In the genomic region with DNA sequence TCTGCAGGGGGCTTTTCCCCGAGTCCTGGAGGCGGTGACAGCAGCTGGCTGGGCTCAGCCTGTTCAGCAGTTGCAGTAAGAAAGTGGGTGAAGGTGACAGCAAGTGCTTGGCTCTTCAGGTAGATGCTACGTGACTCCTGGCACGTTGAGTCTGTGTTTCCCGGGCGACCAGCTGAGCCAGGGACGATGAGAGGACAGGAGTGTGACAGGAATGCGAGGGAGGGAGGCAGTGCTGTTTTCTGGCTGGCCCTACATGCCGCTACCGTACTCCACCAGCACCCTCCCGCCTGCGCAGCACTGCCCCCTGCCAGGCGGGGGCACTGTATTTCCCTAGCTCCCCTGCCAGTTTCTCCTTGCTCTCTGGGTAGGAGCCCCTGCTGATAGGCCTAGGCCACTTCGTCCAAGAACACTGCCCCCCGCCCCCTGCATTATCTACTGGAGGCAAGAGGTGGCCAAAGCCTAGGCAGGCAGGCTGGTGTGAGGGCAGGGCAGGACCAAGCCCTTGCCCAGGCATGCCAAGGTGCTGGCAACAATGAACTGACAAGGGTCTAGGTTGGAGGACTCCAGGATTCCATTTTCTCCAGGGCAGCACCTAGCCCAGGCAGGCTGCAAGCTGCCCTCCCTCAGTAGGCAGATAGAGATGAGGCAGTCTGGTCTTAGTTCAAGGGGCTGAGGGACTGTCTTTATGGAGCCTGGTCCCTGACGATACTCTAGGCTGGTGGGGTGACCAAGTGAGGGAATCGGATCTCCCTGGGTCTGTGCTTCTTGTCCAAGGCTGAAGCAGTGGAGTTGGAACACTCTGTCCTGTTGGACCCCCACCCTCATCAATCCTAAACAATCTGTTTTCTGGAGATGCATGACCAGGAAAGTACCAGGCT, we compare ENCODE assay signal across 8 cellular contexts. TPM values are rescaled to one million over a fixed set of nuclear protein-coding genes. Genes with fewer than 3 reads are reported as not detected.
A peak's percentile ranks its signal among the peaks of the same experiment; 100 is the strongest.
DNase-seq lines count a peak whose midpoint lies in the region; ATAC-seq, FAIRE-seq and TF ChIP-seq lines count a peak whose summit lies in the region.

No MANE protein-coding gene starts in this region.

- peak; percentile 72 to 82 for ATAC-seq in A549
- ATAC-seq in GM19025 (IDR thresholded peaks at IDR 0.05; ENCODE audit: low read depth, unreplicated experiment) = peak; percentile 48
- no peak for ATAC-seq in GM18858 (IDR thresholded peaks at IDR 0.05; ENCODE audit: unreplicated experiment)

- no peak overlapping the region for H3K4me3 ChIP-seq in A549
- H3K4me3 ChIP-seq in adipocyte (ENCODE audit: low read length) = no peak overlapping the region
- H3K4me3 ChIP-seq in left ventricle myocardium inferior = no peak overlapping the region

- TF ChIP-seq CTCF in A549 (IDR thresholded peaks at IDR 0.05) = peak; percentile 34; the same call in 2 of the 3 replicates
- no peak; the same call in 1 of the 2 replicates for TF ChIP-seq CTCF in RWPE1 (conservative IDR thresholded peaks at IDR 0.05; ENCODE audit: low read depth)
- TF ChIP-seq CTCF in left ventricle myocardium inferior (IDR thresholded peaks at IDR 0.05; ENCODE audit: borderline replicate concordance) = peak; percentile 63

- H3K9ac ChIP-seq in adipocyte (ENCODE audit: low read length) = no peak overlapping the region

- intact Hi-C loops in left ventricle myocardium inferior (cut with micrococcal nuclease) = loop anchor here (10.0 kb wide), 1 partner anchor 96 kb away; no protein-coding TSS in a partner anchor

- peak overlapping the region; percentile 5; the same call in 2 of the 3 replicates for H3K4me2 ChIP-seq in A549

- no peaks in the 10 kb centered on the region for H3K27me3 ChIP-seq in adipocyte (replicated peaks; ENCODE audit: control insufficient read depth, insufficient read depth, low read length)
- no peaks in the 10 kb centered on the region for H3K27me3 ChIP-seq in left ventricle myocardium inferior (ENCODE audit: low read depth)

- POLR2A ChIA-PET in A549 (lab: Yijun Ruan, JAX) (interaction anchor here (0.9 to 1.6 kb wide), 2 partner anchors 9 to 39 kb away, joined by 3 to 4 read pairs; a partner anchor contains a TSS), RWPE1 (lab: Yijun Ruan, JAX; ENCODE audit: low non-redundant PET) (interaction anchor here (0.5 to 1.5 kb wide), 2 partner anchors 56 to 102 kb away, joined by 3 to 7 read pairs; a partner anchor contains a TSS)

- CTCF ChIA-PET in A549 (lab: Yijun Ruan, JAX) (interaction anchor here (0.8 to 11.5 kb wide), 30 partner anchors 7 to 417 kb away, joined by 3 to 72 read pairs (median 6); a partner anchor contains a TSS), RWPE1 (lab: Yijun Ruan, JAX) (interaction anchor here (0.6 to 5.9 kb wide), 20 partner anchors 9 to 451 kb away, joined by 3 to 33 read pairs (median 4); a partner anchor contains a TSS)

- H3K27ac ChIP-seq in A549 (peak overlapping the region; percentile 19 to 66; a peak in 3 of 6 replicates), RWPE1 (peak overlapping the region; percentile 77), left ventricle myocardium inferior (replicated peaks) (peak overlapping the region; percentile 89)

- peaks cover 11% of the 10 kb centered on the region for H3K36me3 ChIP-seq in adipocyte (ENCODE audit: control insufficient read depth, insufficient read depth, low read length, severe bottlenecking)
- peaks cover 33% of the 10 kb centered on the region for H3K36me3 ChIP-seq in left ventricle myocardium inferior

- DNase-seq in A549 (ENCODE audit: low read depth in 1 of 2, low spot score in 1 of 2) (peak; percentile 36 to 63), LHCN-M2 (ENCODE audit: low read depth) (peak; percentile 49), RWPE1 (ENCODE audit: low spot score) (no peak), adipocyte (ENCODE audit: low read depth) (peak; percentile 69), left ventricle myocardium inferior (peak; percentile 61), retina (peak; percentile 79)

- H3K9me3 ChIP-seq in A549 (no peaks in the 10 kb centered on the region), adipocyte (ENCODE audit: control insufficient read depth, low read length) (no peaks in the 10 kb centered on the region), left ventricle myocardium inferior (replicated peaks) (no peaks in the 10 kb centered on the region)

- TF ChIP-seq POLR2A in A549 (IDR thresholded peaks at IDR 0.05; ENCODE audit: low read length) = no peak

- TF ChIP-seq RAD21 in A549 (conservative IDR thresholded peaks at IDR 0.05 in 1 of 2, IDR thresholded peaks at IDR 0.05 in 1 of 2) = peak; percentile 29 to 34; a peak in 2 of 5 replicates

- 49% methylated on average over 10 of the region's 17 CpGs for WGBS in A549 (ENCODE audit: missing lambda C conversion rate)

- no peak for TF ChIP-seq EP300 in A549 (IDR thresholded peaks at IDR 0.05)

- FAIRE-seq in A549 (lab: Jason Lieb, UNC) = no peak

- H3K4me1 ChIP-seq in A549 = peaks cover 14% of the 10 kb centered on the region; the same call in 2 of the 3 replicates
- H3K4me1 ChIP-seq in adipocyte (ENCODE audit: control insufficient read depth, insufficient read depth, low read length) = peaks cover 60% of the 10 kb centered on the region
- H3K4me1 ChIP-seq in left ventricle myocardium inferior = peaks cover 65% of the 10 kb centered on the region

TF ChIP-seq in A549, 52 proteins besides CTCF, POLR2A, EP300 and RAD21:
- no peak for TF ChIP-seq CHD4 (IDR thresholded peaks at IDR 0.05; ENCODE audit: borderline replicate concordance)
- 0 out of 3 replicates have a peak, but pooled peaks have one; percentile 28 for TF ChIP-seq SMC3 (IDR thresholded peaks at IDR 0.05)
TF ChIP-seq in A549: peak in this region for 1.

RNA-seq across cellular contexts. Expression of a gene that starts 19.2 kb away (rescaled TPM):
- polyA plus RNA-seq in A549 (2011; rRNA removed) (44.2 and 54.2 TPM in 2 replicates), A549 (2017; fragmentation: RNase III; extraction: RNeasy Plus Mini Kit Qiagen cat#74134 plus additional on column Dnase treatment) (38.0 to 42.1 TPM (median 41.1 TPM) in 3 replicates)
- polyA plus RNA-seq in A549 (2012; cell fraction: cytosol; rRNA removed) = 63.2 and 69.3 TPM in 2 replicates
- 48.8 and 60.2 TPM in 2 replicates for polyA plus RNA-seq in A549 (2012; cell fraction: nucleus; rRNA removed)
- 60.9 and 76.0 TPM in 2 replicates for polyA minus RNA-seq in A549 (2011; rRNA and poly(A)+ RNA removed)
- total RNA-seq in LHCN-M2 (2014; rRNA removed) (36.3 and 37.1 TPM in 2 replicates), left ventricle myocardium inferior (41.8 TPM)
- polyA plus RNA-seq in LHCN-M2 (2012) = 56.7 TPM

RNA-seq across cellular contexts. Expression of a gene that starts 23.6 kb away (rescaled TPM):
- polyA plus RNA-seq in A549 (2011; rRNA removed) = 0.18 and 0.37 TPM in 2 replicates
- polyA plus RNA-seq in A549 (2012; cell fraction: cytosol; rRNA removed) = 0.12 and 0.19 TPM in 2 replicates
- polyA plus RNA-seq in A549 (2012; cell fraction: nucleus; rRNA removed) = 0.16 and 0.17 TPM in 2 replicates
- polyA plus RNA-seq in A549 (2017; fragmentation: RNase III; extraction: RNeasy Plus Mini Kit Qiagen cat#74134 plus additional on column Dnase treatment) = 0.09 to 0.17 TPM (median 0.14 TPM) in 3 replicates
- polyA minus RNA-seq in A549 (2011; rRNA and poly(A)+ RNA removed) = 0.33 TPM in 1 of 2 replicates, not detected in the other
- not detected in 2 replicates for total RNA-seq in LHCN-M2 (2014; rRNA removed)
- 0.18 TPM for polyA plus RNA-seq in LHCN-M2 (2012)
- total RNA-seq in left ventricle myocardium inferior = 0.08 TPM

RNA-seq across cellular contexts. Expression of a gene that starts 32.8 kb away (rescaled TPM):
- polyA plus RNA-seq in A549 (2011; rRNA removed) (26.7 and 32.0 TPM in 2 replicates), A549 (2017; fragmentation: RNase III; extraction: RNeasy Plus Mini Kit Qiagen cat#74134 plus additional on column Dnase treatment) (22.0 to 22.6 TPM (median 22.4 TPM) in 3 replicates)
- polyA plus RNA-seq in A549 (2012; cell fraction: cytosol; rRNA removed) = 28.9 and 33.6 TPM in 2 replicates
- polyA plus RNA-seq in A549 (2012; cell fraction: nucleus; rRNA removed) = 34.1 and 35.2 TPM in 2 replicates
- polyA minus RNA-seq in A549 (2011; rRNA and poly(A)+ RNA removed) = 29.4 and 37.1 TPM in 2 replicates
- total RNA-seq in LHCN-M2 (2014; rRNA removed) (28.3 and 34.4 TPM in 2 replicates), left ventricle myocardium inferior (27.6 TPM)
- 27.5 TPM for polyA plus RNA-seq in LHCN-M2 (2012)

RNA-seq across cellular contexts. Expression of a gene that starts 39.3 kb away (rescaled TPM):
- polyA plus RNA-seq in A549 (2011; rRNA removed) = 59.6 and 71.1 TPM in 2 replicates
- 30.1 and 35.5 TPM in 2 replicates for polyA plus RNA-seq in A549 (2012; cell fraction: cytosol; rRNA removed)
- 112 and 131 TPM in 2 replicates for polyA plus RNA-seq in A549 (2012; cell fraction: nucleus; rRNA removed)
- 27.0 to 29.3 TPM (median 28.9 TPM) in 3 replicates for polyA plus RNA-seq in A549 (2017; fragmentation: RNase III; extraction: RNeasy Plus Mini Kit Qiagen cat#74134 plus additional on column Dnase treatment)
- polyA minus RNA-seq in A549 (2011; rRNA and poly(A)+ RNA removed) = 62.5 and 72.5 TPM in 2 replicates
- total RNA-seq in LHCN-M2 (2014; rRNA removed) = 44.1 and 45.5 TPM in 2 replicates
- polyA plus RNA-seq in LHCN-M2 (2012) = 27.5 TPM
- total RNA-seq in left ventricle myocardium inferior = 27.1 TPM
